In the genomic region with DNA sequence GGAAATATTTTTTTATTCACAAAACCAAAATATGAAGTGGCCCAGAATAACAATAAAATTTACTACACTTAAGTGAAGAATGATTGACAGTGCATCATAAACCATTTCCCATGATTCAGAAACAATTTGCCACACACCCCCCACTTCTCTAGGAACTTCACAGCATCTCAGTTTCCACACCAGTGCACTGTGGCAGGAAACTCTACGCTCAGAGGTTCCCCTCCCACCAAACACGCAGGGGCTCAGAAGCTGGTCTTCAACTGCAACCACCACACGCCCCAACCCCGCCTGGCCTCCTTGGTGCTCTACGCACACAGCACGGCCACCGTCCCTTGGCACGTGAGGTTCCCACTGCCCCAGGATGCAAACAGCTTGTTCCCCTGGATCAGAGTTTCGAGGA, we compare ENCODE assay signal across 17 cellular contexts.
DNase-seq lines count a peak whose midpoint lies in the region; ATAC-seq and TF ChIP-seq lines count a peak whose summit lies in the region.
"Had no signal": no experiment of that assay in that cellular context is flagged by ENCODE, and none has a peak within 500 bp of the region (broad histone marks: within the 10 kb centered on the region; RNA-seq: fewer than 3 reads in every experiment).

No MANE protein-coding gene starts in this region.

- peak overlapping the region; percentile 79 for H3K27ac Mint-ChIP-seq in activated T-cell treated with anti-CD3 and anti-CD28 coated beads, Interleukin-2, amount 50 U/mL, for 24 hours
- peak overlapping the region in 4 of 6 donors; percentile 72 to 92 (median 86) for H3K27ac Mint-ChIP-seq in naive B cell
- H3K27ac Mint-ChIP-seq: GM23338, WTC11 had no signal

- no peaks in the 10 kb centered on the region for H3K27me3 Mint-ChIP-seq in activated T-cell treated with anti-CD3 and anti-CD28 coated beads, Interleukin-2, amount 50 U/mL, for 24 hours
- no peaks in the 10 kb centered on the region for H3K27me3 Mint-ChIP-seq in naive B cell

- peaks cover 8% of the 10 kb centered on the region for H3K4me1 Mint-ChIP-seq in activated T-cell treated with anti-CD3 and anti-CD28 coated beads, Interleukin-2, amount 50 U/mL, for 24 hours (ENCODE audit: low read depth)
- peaks cover 4 to 19% (median 12%) of the 10 kb centered on the region in 3 donors for H3K4me1 Mint-ChIP-seq in naive B cell
- H3K4me1 Mint-ChIP-seq: GM23338 had no signal

- H3K36me3 ChIP-seq in psoas muscle (ENCODE audit: insufficient read depth in 1 of 2, low read depth in 1 of 2) = no peaks in the 10 kb centered on the region
- H3K36me3 ChIP-seq: stomach, uterus had no signal

- no peak for TF ChIP-seq CTCF in psoas muscle (IDR thresholded peaks at IDR 0.05)

- H3K9me3 ChIP-seq in psoas muscle = no peaks in the 10 kb centered on the region
- H3K9me3 ChIP-seq: stomach, uterus had no signal

- H3K4me3 Mint-ChIP-seq in activated T-cell treated with anti-CD3 and anti-CD28 coated beads, Interleukin-2, amount 50 U/mL, for 24 hours = no peak overlapping the region
- peak overlapping the region in 5 of 8 donors; percentile 27 to 75 (median 65) for H3K4me3 Mint-ChIP-seq in naive B cell
- H3K4me3 Mint-ChIP-seq: GM23338, WTC11 had no signal

- no peaks in the 10 kb centered on the region for H3K9me3 Mint-ChIP-seq in activated T-cell treated with anti-CD3 and anti-CD28 coated beads, Interleukin-2, amount 50 U/mL, for 24 hours
- H3K9me3 Mint-ChIP-seq in naive B cell = no peaks in the 10 kb centered on the region
- H3K9me3 Mint-ChIP-seq: GM23338, WTC11 had no signal

- peak; percentile 87 to 96 for ATAC-seq in naive B cell (ENCODE audit: low read depth in 2 of 2)
- peak; percentile 39 for ATAC-seq in stimulated activated naive CD8-positive, alpha-beta T cell treated with anti-CD3 and anti-CD28 coated beads, Interleukin-15, Interleukin-2, amounts not matched to agents 100 U/mL and 50 U/mL, for 24 hours
- no peak for ATAC-seq in psoas muscle

- intact Hi-C loops in psoas muscle (cut with DNase I) = no loop called here

- no peak overlapping the region for H3K4me3 ChIP-seq in psoas muscle
- H3K4me3 ChIP-seq: GM23338, stomach, uterus had no signal

- DNase-seq in activated effector memory CD4-positive, alpha-beta T cell treated with anti-CD3 and anti-CD28 coated beads, Interleukin-2, amount 50 U/mL, for 16 hours = peak; percentile 58
- DNase-seq in activated effector memory CD4-positive, alpha-beta T cell treated with Interleukin-2 at 50 U/mL for 16 hours = no peak
- peak; percentile 46 for DNase-seq in activated T-cell treated with anti-CD3 and anti-CD28 coated beads, Interleukin-2, amount 50 U/mL, for 24 hours
- DNase-seq in naive B cell (peak; percentile 72), germinal center (ENCODE audit: low spot score) (no peak), psoas muscle (no peak), globus pallidus (ENCODE audit: low spot score) (no peak)
- DNase-seq in stimulated activated naive CD8-positive, alpha-beta T cell treated with anti-CD3 and anti-CD28 coated beads, Interleukin-15, Interleukin-2, amounts not matched to agents 100 U/mL and 50 U/mL, for 24 hours = peak; percentile 29
- DNase-seq: NCI-H1417 treated with DMSO at 0.1 percent for 48 hours; nucleus accumbens; stimulated activated CD4-positive, alpha-beta T cell treated with anti-CD3 and anti-CD28 coated beads, Interleukin-4, amount 100 ng/mL, for 24 hours; stomach; T-helper 1 cell had no signal

- H3K27ac ChIP-seq in psoas muscle = no peak overlapping the region
- H3K27ac ChIP-seq: KMS-11, stomach, uterus had no signal

- H3K27me3 ChIP-seq in psoas muscle (ENCODE audit: insufficient read depth in 3 of 3, low read length in 2 of 3) = no peaks in the 10 kb centered on the region
- H3K27me3 ChIP-seq: stomach, uterus had no signal

- H3K4me1 ChIP-seq in psoas muscle = peaks cover 5% of the 10 kb centered on the region
- H3K4me1 ChIP-seq: stomach, uterus had no signal

- 89 to 91% (median 90%) methylated on average over 9 of the region's 9 CpGs for WGBS in psoas muscle, 3 donors

- H3K36me3 Mint-ChIP-seq in activated T-cell treated with anti-CD3 and anti-CD28 coated beads, Interleukin-2, amount 50 U/mL, for 24 hours (ENCODE audit: low read depth) = no peaks in the 10 kb centered on the region
- H3K36me3 Mint-ChIP-seq in naive B cell = no peaks in the 10 kb centered on the region
- H3K36me3 Mint-ChIP-seq: WTC11 had no signal

Comparison
In these comparisons a context has a peak if more than half of its experiments do, and no peak if none do; other contexts are left out.
1. DNase-seq: peak in activated effector memory CD4-positive, alpha-beta T cell treated with anti-CD3 and anti-CD28 coated beads, Interleukin-2, amount 50 U/mL, for 16 hours (single experiment), activated T-cell treated with anti-CD3 and anti-CD28 coated beads, Interleukin-2, amount 50 U/mL, for 24 hours (single experiment), naive B cell (single experiment) and stimulated activated naive CD8-positive, alpha-beta T cell treated with anti-CD3 and anti-CD28 coated beads, Interleukin-15, Interleukin-2, amounts not matched to agents 100 U/mL and 50 U/mL, for 24 hours (single experiment); none in activated effector memory CD4-positive, alpha-beta T cell treated with Interleukin-2 at 50 U/mL for 16 hours (single experiment), germinal center (single experiment), psoas muscle (0 of 2) and globus pallidus (single experiment).
2. ATAC-seq: peak in naive B cell (2 of 2) and stimulated activated naive CD8-positive, alpha-beta T cell treated with anti-CD3 and anti-CD28 coated beads, Interleukin-15, Interleukin-2, amounts not matched to agents 100 U/mL and 50 U/mL, for 24 hours (single experiment); none in psoas muscle (0 of 4).